In genomic region chr11:72613977-72614376, GRCh38 we compare ENCODE assay signal across 10 cellular contexts.
DNase-seq lines count a peak whose midpoint lies in the region; ATAC-seq and TF ChIP-seq lines count a peak whose summit lies in the region.
"Had no signal": no experiment of that assay in that cellular context is flagged by ENCODE, and none has a peak within 500 bp of the region (broad histone marks: within the 10 kb centered on the region; RNA-seq: fewer than 3 reads in every experiment).

No MANE protein-coding gene starts in this region.

- ATAC-seq in HG02642 (IDR thresholded peaks at IDR 0.05; ENCODE audit: poor library complexity, unreplicated experiment): peak; percentile 72
- ATAC-seq in naive thymus-derived CD8-positive, alpha-beta T cell: peak; percentile 46 to 84

- H3K27me3 ChIP-seq in BE2C: no peaks in the 10 kb centered on the region

- in situ Hi-C loops in GM13977 (cut with MboI; ENCODE audit: low pct_unique_long_range_greater_than_20kb, low sequenced_read_pairs, unreplicated experiment): no loop called here

- peaks cover 10 to 54% (median 20%) of the 10 kb centered on the region in 5 donors for H3K27me3 Mint-ChIP-seq in naive thymus-derived CD8-positive, alpha-beta T cell

- H3K4me1 ChIP-seq in BE2C: peaks cover 11% of the 10 kb centered on the region; the same call in 1 of the 2 replicates

- H3K36me3 Mint-ChIP-seq in naive thymus-derived CD8-positive, alpha-beta T cell: no peaks in the 10 kb centered on the region

- peaks cover 28% of the 10 kb centered on the region for H3K36me3 ChIP-seq in BE2C

- DNase-seq in GM13977 (ENCODE audit: low spot score): peak; percentile 78
- peak; percentile 96 for DNase-seq in SIG-M5 treated with dmso at 0.1 percent for 504 hours (lab: John Stamatoyannopoulos, UW; ENCODE audit: unreplicated experiment)
- DNase-seq in naive thymus-derived CD8-positive, alpha-beta T cell: peak in 1 of 10 donors; percentile 40
- no peak for DNase-seq in A172 (ENCODE audit: low spot score)
- no peak for DNase-seq in NCI-H1694 (lab: John Stamatoyannopoulos, UW)
- no peak for DNase-seq in BE2C
- DNase-seq in D341Med (ENCODE audit: low spot score): no peak
- DNase-seq: IMR-90; stimulated activated CD4-positive, alpha-beta T cell treated with anti-CD3 and anti-CD28 coated beads, Interleukin-2, amount 100 ng/mL, for 48 hours had no signal

- no peak overlapping the region for H3K4me3 ChIP-seq in BE2C (ENCODE audit: low read depth, low read length)

- TF ChIP-seq CTCF in GM13977 (IDR thresholded peaks at IDR 0.05; ENCODE audit: extremely low read depth, insufficient read depth, missing control alignments): peak; percentile 28
- TF ChIP-seq CTCF in BE2C (IDR thresholded peaks at IDR 0.05; ENCODE audit: low read depth, low read length): no peak

- H3K9me3 ChIP-seq in BE2C: no peaks in the 10 kb centered on the region

- H3K4me3 Mint-ChIP-seq in naive thymus-derived CD8-positive, alpha-beta T cell: no peak overlapping the region

- POLR2A ChIA-PET in naive thymus-derived CD8-positive, alpha-beta T cell (lab: Charles Lee): no interaction called here

- H3K4me1 Mint-ChIP-seq in naive thymus-derived CD8-positive, alpha-beta T cell: peaks cover 8 to 22% (median 11%) of the 10 kb centered on the region in 4 donors

- H3K9me3 Mint-ChIP-seq in naive thymus-derived CD8-positive, alpha-beta T cell: no peaks in the 10 kb centered on the region

- no peak overlapping the region for H3K27ac Mint-ChIP-seq in naive thymus-derived CD8-positive, alpha-beta T cell

Comparison
In these comparisons a context has a peak if more than half of its experiments do, and no peak if none do; other contexts are left out.
1. DNase-seq: peak in GM13977 (single experiment) and SIG-M5 treated with dmso at 0.1 percent for 504 hours (single experiment); none in A172 (single experiment), NCI-H1694 (single experiment), BE2C (single experiment) and D341Med (single experiment).